In the genomic region with DNA sequence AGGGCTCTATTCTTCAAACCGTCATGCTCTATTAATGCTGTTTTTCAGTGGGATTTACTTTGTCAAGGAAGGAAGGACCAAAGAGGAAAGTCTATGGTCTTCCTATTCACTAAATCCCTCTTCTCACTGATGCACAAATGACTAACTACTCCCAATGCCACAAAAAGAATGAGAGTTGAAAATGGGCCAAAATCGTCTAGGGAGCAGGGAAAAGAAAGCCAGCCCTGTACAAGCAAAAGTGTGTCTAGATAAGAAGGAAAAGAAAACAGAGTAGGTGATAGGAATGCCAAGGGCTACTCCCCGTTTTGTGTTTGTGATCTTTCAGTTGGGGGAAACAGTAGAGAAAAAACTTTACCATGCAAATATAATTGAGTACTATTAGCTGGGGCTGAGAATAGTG, we compare ENCODE assay signal across 24 cellular contexts.
DNase-seq lines count a peak whose midpoint lies in the region; ATAC-seq, FAIRE-seq and TF ChIP-seq lines count a peak whose summit lies in the region.
"Had no signal": no experiment of that assay in that cellular context is flagged by ENCODE, and none has a peak within 500 bp of the region (broad histone marks: within the 10 kb centered on the region; RNA-seq: fewer than 3 reads in every experiment).

No MANE protein-coding gene starts in this region.

- peak in 3 of 4 donors; percentile 25 to 74 (median 64) for ATAC-seq in pancreas
- ATAC-seq in GM19455 (IDR thresholded peaks at IDR 0.05; ENCODE audit: unreplicated experiment): no peak
- ATAC-seq: activated T-cell treated with anti-CD3 and anti-CD28 coated beads, Interleukin-2, amount 50 U/mL, for 4 hours; T-cell had no signal

- TF ChIP-seq CTCF in Loucy (conservative IDR thresholded peaks at IDR 0.05; ENCODE audit: low read length) (no peak), cardiac fibroblast (IDR thresholded peaks at IDR 0.05; ENCODE audit: low read depth, low read length) (no peak), pancreas (IDR thresholded peaks at IDR 0.05) (no peak)

- no peak overlapping the region for H3K27ac ChIP-seq in pancreas
- H3K27ac ChIP-seq: C4-2B, KMS-11, right lobe of liver, upper lobe of left lung had no signal

- WGBS in pancreas, 2 donors: 11% methylated on average over 3 of the region's 3 CpGs

- H3K79me2 ChIP-seq in Loucy (ENCODE audit: insufficient read depth, low read length): no peaks in the 10 kb centered on the region

- no peaks in the 10 kb centered on the region for H3K9me2 ChIP-seq in Loucy (replicated peaks; ENCODE audit: low read depth, low read length)

- TF ChIP-seq POLR2A in erythroblast (IDR thresholded peaks at IDR 0.05; ENCODE audit: low read length): no peak

- H3K4me2 ChIP-seq in Loucy (ENCODE audit: low read depth, low read length, poor library complexity, severe bottlenecking): no peak overlapping the region
- H3K4me2 ChIP-seq: KMS-11 had no signal

- no peaks in the 10 kb centered on the region for H4K20me1 ChIP-seq in Loucy (ENCODE audit: insufficient read depth, low read length, poor library complexity, severe bottlenecking)

- H3K9me3 ChIP-seq in Loucy (ENCODE audit: insufficient read depth, low read depth, low read length) (peaks cover 3% of the 10 kb centered on the region; the same call in 1 of the 2 replicates), pancreas (no peaks in the 10 kb centered on the region)
- H3K9me3 ChIP-seq: right lobe of liver, upper lobe of left lung had no signal

- H3K27me3 ChIP-seq in Loucy (ENCODE audit: insufficient read depth, low read length, poor library complexity, severe bottlenecking): no peaks in the 10 kb centered on the region
- no peaks in the 10 kb centered on the region for H3K27me3 ChIP-seq in pancreas
- H3K27me3 ChIP-seq: right lobe of liver, upper lobe of left lung had no signal

- H3K4me1 ChIP-seq in Loucy (ENCODE audit: insufficient read depth, low read length, poor library complexity, severe bottlenecking) (no peaks in the 10 kb centered on the region), pancreas (no peaks in the 10 kb centered on the region)
- H3K4me1 ChIP-seq: upper lobe of left lung had no signal

- peak; percentile 35 for DNase-seq in EH (ENCODE audit: low read depth)
- peak; percentile 39 to 54 for DNase-seq in cardiac fibroblast (ENCODE audit: low read depth in 2 of 2)
- DNase-seq in pancreas: no peak
- no peak for DNase-seq in NCI-H1092 (lab: John Stamatoyannopoulos, UW)
- DNase-seq in erythroblast (lab: John Stamatoyannopoulos, UW): no peak
- no peak for DNase-seq in central memory CD4-positive, alpha-beta T cell
- DNase-seq: activated CD8-positive, alpha-beta memory T cell treated with anti-CD3 and anti-CD28 coated beads for 24 hours; activated naive CD4-positive, alpha-beta T cell; activated T-cell treated with anti-CD3 and anti-CD28 coated beads, Interleukin-2, amount 50 U/mL, for 4 hours; amniotic stem cell; cerebellar nuclear complex; GDM1; NCI-H2029; NCI-H2227 treated with DMSO at 0.1 percent for 48 hours; right lobe of liver; SHP77 treated with DMSO at 0.1 percent for 48 hours; stimulated activated CD8-positive, alpha-beta memory T cell treated with anti-CD3 and anti-CD28 coated beads, Interleukin-4, amount 100 ng/mL, for 48 hours; T-cell; upper lobe of left lung had no signal

- H3K9ac ChIP-seq in Loucy (ENCODE audit: low read depth, low read length, poor library complexity, severe bottlenecking): no peak overlapping the region
- H3K9ac ChIP-seq: KMS-11 had no signal

- intact Hi-C loops in pancreas (cut with DNase I): no loop called here

- H3F3A ChIP-seq in Loucy (ENCODE audit: low read depth): no peaks in the 10 kb centered on the region

- no peak for FAIRE-seq in pancreas (lab: Jason Lieb, UNC)
- FAIRE-seq: HTR-8/SVneo had no signal

- no peaks in the 10 kb centered on the region for H3K36me3 ChIP-seq in Loucy (ENCODE audit: insufficient read depth, low read length)
- no peaks in the 10 kb centered on the region for H3K36me3 ChIP-seq in pancreas
- H3K36me3 ChIP-seq: right lobe of liver, upper lobe of left lung had no signal

- H2AFZ ChIP-seq in Loucy (ENCODE audit: low read length): 0 out of 2 replicates have a peak overlapping the region, but pooled peaks have one; percentile 12

- H3K4me3 ChIP-seq in Loucy (ENCODE audit: low read length, poor library complexity, severe bottlenecking): no peak overlapping the region
- no peak overlapping the region for H3K4me3 ChIP-seq in cardiac fibroblast (replicated peaks in 1 of 2; ENCODE audit: low read depth in 2 of 2, low read length in 2 of 2)
- no peak overlapping the region for H3K4me3 ChIP-seq in pancreas
- H3K4me3 ChIP-seq: right lobe of liver, upper lobe of left lung had no signal

Comparison
In these comparisons a context has a peak if more than half of its experiments do, and no peak if none do; other contexts are left out.
1. DNase-seq: peak in EH (single experiment) and cardiac fibroblast (2 of 2); none in pancreas (0 of 6), NCI-H1092 (single experiment), erythroblast (0 of 2) and central memory CD4-positive, alpha-beta T cell (single experiment).